9 cellular contexts compared by ENCODE assay signal in the genomic region with DNA sequence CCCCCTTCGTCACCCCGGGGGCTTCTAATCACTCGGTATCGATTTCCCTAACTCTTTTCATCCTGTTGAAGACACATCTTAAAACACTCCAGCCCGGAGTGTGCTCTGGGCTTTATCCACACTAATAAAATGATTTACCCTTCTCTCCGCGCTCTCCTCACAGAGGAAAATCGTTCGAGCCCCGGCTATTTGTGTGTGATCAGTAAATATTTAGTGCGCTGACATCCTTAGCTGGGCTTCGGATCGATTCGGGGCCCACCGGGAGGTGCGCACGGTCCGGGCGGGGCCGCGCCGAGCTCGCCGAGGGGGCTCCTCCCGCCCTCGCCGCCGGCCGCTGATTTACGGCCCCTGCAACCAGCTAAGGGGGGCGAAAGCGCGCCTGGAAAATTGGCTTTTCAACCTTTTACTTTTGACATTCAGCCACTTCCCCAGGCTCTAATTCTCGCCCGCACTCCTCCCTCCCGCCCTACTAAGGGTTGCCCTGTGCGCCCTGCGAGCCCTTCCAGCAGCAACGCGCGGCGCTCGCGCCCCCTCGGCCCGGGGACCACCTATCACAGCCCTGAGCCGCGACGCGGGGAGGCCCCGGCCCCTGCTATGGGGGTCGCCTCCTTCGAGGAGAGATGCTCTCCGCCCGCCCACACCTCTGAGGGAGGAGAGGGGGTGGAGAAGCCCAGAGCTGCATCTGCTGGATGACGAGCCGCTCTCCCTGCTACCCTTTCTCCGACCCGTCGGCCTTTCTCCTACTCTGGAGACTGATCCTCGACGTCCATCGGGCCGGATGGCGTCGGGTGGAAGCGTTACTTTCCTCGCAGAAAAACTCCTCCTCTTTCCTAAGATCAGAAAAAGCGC. TPM values are rescaled to one million over a fixed set of nuclear protein-coding genes. Genes with fewer than 3 reads are reported as not detected.
DNase-seq lines count a peak whose midpoint lies in the region; ATAC-seq and TF ChIP-seq lines count a peak whose summit lies in the region.
"Had no signal": no experiment of that assay in that cellular context is flagged by ENCODE, and none has a peak within 500 bp of the region (broad histone marks: within the 10 kb centered on the region; RNA-seq: fewer than 3 reads in every experiment).

No MANE protein-coding gene starts in this region.

- ATAC-seq in GM21825 (IDR thresholded peaks at IDR 0.05; ENCODE audit: unreplicated experiment) (no peak), HG03135 (IDR thresholded peaks at IDR 0.05; ENCODE audit: unreplicated experiment) (no peak)

- H3K27ac ChIP-seq in HUES48 (ENCODE audit: low read depth, low read length) (no peak overlapping the region), colonic mucosa (peak overlapping the region; percentile 63), stomach (peak overlapping the region; percentile 93 to 98 (median 96))

- H3K36me3 ChIP-seq in HUES48 (ENCODE audit: control insufficient read depth, insufficient read depth, low read length) = no peaks in the 10 kb centered on the region
- no peaks in the 10 kb centered on the region for H3K36me3 ChIP-seq in colonic mucosa
- no peaks in the 10 kb centered on the region for H3K36me3 ChIP-seq in stomach

- DNase-seq in colonic mucosa (peak; percentile 19), left kidney (ENCODE audit: low read depth, low spot score) (peak; percentile 95), stomach (no peak), cerebellar cortex (ENCODE audit: low spot score) (no peak), DMS 273 (lab: John Stamatoyannopoulos, UW; ENCODE audit: unreplicated experiment) (no peak)
- DNase-seq: NCI-H2227 treated with DMSO at 0.1 percent for 48 hours had no signal

- TF ChIP-seq CTCF in colonic mucosa (IDR thresholded peaks at IDR 0.05) (no peak), stomach (IDR thresholded peaks at IDR 0.05) (no peak)

- WGBS in stomach, 5 donors = 5 to 8% (median 6%) methylated on average over 65 to 69 of the region's 69 CpGs

- H3K4me1 ChIP-seq in HUES48 (ENCODE audit: control insufficient read depth, insufficient read depth, low read length) (peaks cover 52% of the 10 kb centered on the region), colonic mucosa (no peaks in the 10 kb centered on the region), stomach (peaks cover 12 to 55% (median 35%) of the 10 kb centered on the region in 4 donors)

- TF ChIP-seq EP300 in stomach (IDR thresholded peaks at IDR 0.05) = no peak

- no peak for TF ChIP-seq POLR2A in stomach (IDR thresholded peaks at IDR 0.05)

- H3K9ac ChIP-seq in HUES48 (ENCODE audit: low read depth, low read length) = no peak overlapping the region
- H3K9ac ChIP-seq in colonic mucosa (ENCODE audit: low read depth in 2 of 2, low read length in 2 of 2) = peak overlapping the region; percentile 26 to 69

- intact Hi-C loops in colonic mucosa (cut with DNase I) = loop anchor here (10.0 kb wide), 1 partner anchor 912 kb away; no protein-coding TSS in a partner anchor
- intact Hi-C loops in stomach (cut with DNase I; ENCODE audit: low total_unique reads) = no loop called here

- H3K27me3 ChIP-seq in HUES48 (ENCODE audit: control insufficient read depth, insufficient read depth, low read length) = peaks cover 99% of the 10 kb centered on the region
- peaks cover 52% of the 10 kb centered on the region for H3K27me3 ChIP-seq in colonic mucosa
- peaks cover 0 to 53% (median 13%) of the 10 kb centered on the region in 3 donors for H3K27me3 ChIP-seq in stomach

- H3K4me3 ChIP-seq in HUES48 (ENCODE audit: low read depth, low read length) (peak overlapping the region; percentile 53), colonic mucosa (peak overlapping the region; percentile 24), stomach (peak overlapping the region; percentile 57 to 80 (median 58))

- H3K9me3 ChIP-seq in HUES48 (ENCODE audit: control insufficient read depth, insufficient read depth, low read length) (no peaks in the 10 kb centered on the region), colonic mucosa (no peaks in the 10 kb centered on the region), stomach (no peaks in the 10 kb centered on the region)

RNA-seq across cellular contexts. Expression of gene NR2F2, which starts 7.9 kb away (rescaled TPM):
- total RNA-seq in colonic mucosa (10 to 100 TPM; 25.7 to 35.0 TPM), stomach (10 to 100 TPM; 36.8 to 96.2 (median 63.0) TPM)
- 10 to 100 TPM; 30.9 to 47.4 (median 39.7) TPM for polyA plus RNA-seq in stomach

Comparison
In these comparisons a context has a peak if more than half of its experiments do, and no peak if none do; other contexts are left out.
1. DNase-seq: peak in colonic mucosa (single experiment) and left kidney (single experiment); none in stomach (single experiment), cerebellar cortex (single experiment) and DMS 273 (single experiment).
2. Peak in every context shown above with its lines, with median percentiles within 50 percentile points of each other: H3K4me3 ChIP-seq.